In the genomic region with DNA sequence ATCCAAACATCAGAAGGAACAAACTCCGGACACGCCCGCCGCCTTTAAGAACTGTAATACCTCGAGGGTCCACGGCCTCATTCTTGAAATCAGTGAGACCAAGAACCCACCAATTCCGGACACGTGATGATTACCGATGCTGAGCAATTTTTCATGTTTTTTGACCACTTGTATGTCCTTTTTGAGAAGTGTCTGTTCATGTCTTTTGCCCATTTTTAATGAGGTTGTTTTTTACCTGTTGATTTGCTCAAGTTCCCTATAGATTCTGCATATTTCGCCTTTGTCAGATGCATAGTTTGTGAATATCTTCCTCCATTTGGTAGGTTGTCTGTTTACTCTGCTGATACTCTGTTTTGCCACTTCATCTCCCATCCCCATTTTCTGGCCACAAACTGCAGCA, we compare ENCODE assay signal across 12 cellular contexts.
A peak's percentile ranks its signal among the peaks of the same experiment; 100 is the strongest.
DNase-seq lines count a peak whose midpoint lies in the region; ATAC-seq, FAIRE-seq and TF ChIP-seq lines count a peak whose summit lies in the region.
"Had no signal": no experiment of that assay in that cellular context is flagged by ENCODE, and none has a peak within 500 bp of the region (broad histone marks: within the 10 kb centered on the region; RNA-seq: fewer than 3 reads in every experiment).

No MANE protein-coding gene starts in this region.

- H3K9me3 ChIP-seq in AG04450 (ENCODE audit: control insufficient read depth, insufficient read depth, low read length) (peaks cover 13% of the 10 kb centered on the region), IMR-90 (ENCODE audit: control insufficient read depth, insufficient read depth, low read length) (peaks cover 3% of the 10 kb centered on the region), H1 (ENCODE audit: insufficient read depth in 2 of 2, low read depth in 1 of 2, low read length in 1 of 2) (peaks cover 8 to 9% of the 10 kb centered on the region in 2 experiments; a peak in 3 of 4 replicates), osteoblast (ENCODE audit: low read depth, low read length) (no peaks in the 10 kb centered on the region)
- H3K9me3 ChIP-seq: upper lobe of right lung had no signal

- ATAC-seq in IMR-90 (ENCODE audit: low read depth): no peak
- no peak for ATAC-seq in HG03439 (IDR thresholded peaks at IDR 0.05; ENCODE audit: unreplicated experiment)
- ATAC-seq in GM21786 (IDR thresholded peaks at IDR 0.05; ENCODE audit: unreplicated experiment): no peak

- peak overlapping the region; percentile 89 for H3K14ac ChIP-seq in IMR-90 (replicated peaks; ENCODE audit: low read depth, low read length)
- no peak overlapping the region for H3K14ac ChIP-seq in H1 (ENCODE audit: insufficient read length)

- H4K5ac ChIP-seq in IMR-90 (ENCODE audit: low read depth, low read length) (peak overlapping the region; percentile 85), H1 (ENCODE audit: insufficient read length, low read depth, low read length) (peak overlapping the region; percentile 24)

- peak overlapping the region; percentile 88 for H2AK5ac ChIP-seq in IMR-90 (ENCODE audit: low read depth, low read length)
- H2AK5ac ChIP-seq in H1 (ENCODE audit: low read depth, low read length): no peak overlapping the region

- peak overlapping the region; percentile 27; the same call in 1 of the 2 replicates for H2BK12ac ChIP-seq in H1 (ENCODE audit: low read depth, low read length)

- intact Hi-C loops in IMR-90 (cut with micrococcal nuclease): no loop called here

- DNase-seq in AG04450 (ENCODE audit: low read depth, low spot score): no peak
- no peak for DNase-seq in IMR-90
- no peak for DNase-seq in H1 (ENCODE audit: low read depth in 1 of 2, low spot score in 2 of 2)
- DNase-seq in osteoblast (ENCODE audit: insufficient read length, low spot score, missing footprints): no peak
- no peak for DNase-seq in Kasumi-1 (lab: John Stamatoyannopoulos, UW)
- DNase-seq in HuH-7 (ENCODE audit: low spot score): no peak
- DNase-seq: CD4-positive, alpha-beta memory T cell; central memory CD4-positive, alpha-beta T cell; upper lobe of right lung had no signal

- peak overlapping the region; percentile 84 for H3K23ac ChIP-seq in IMR-90 (ENCODE audit: low read depth, low read length)
- no peak overlapping the region for H3K23ac ChIP-seq in H1 (ENCODE audit: insufficient read length)

- H2AK9ac ChIP-seq in IMR-90 (replicated peaks; ENCODE audit: low read depth, low read length, poor library complexity): peak overlapping the region; percentile 26

- TF ChIP-seq CTCF in AG04450 (IDR thresholded peaks at IDR 0.05; ENCODE audit: low read depth, low read length) (no peak), IMR-90 (conservative IDR thresholded peaks at IDR 0.05; ENCODE audit: low read depth, low read length) (no peak), H1 (IDR thresholded peaks at IDR 0.05; ENCODE audit: control extremely low read depth in 1 of 3, insufficient read depth in 1 of 3, low read depth in 1 of 3, low read length in 3 of 3) (no peak), osteoblast (IDR thresholded peaks at IDR 0.05; ENCODE audit: extremely low read depth, low read depth, low read length) (no peak)

- peak overlapping the region; percentile 76 for H2BK5ac ChIP-seq in IMR-90 (ENCODE audit: low read depth, low read length, poor library complexity, severe bottlenecking)
- peak overlapping the region; percentile 74; the same call in 1 of the 2 replicates for H2BK5ac ChIP-seq in H1 (ENCODE audit: low read depth, low read length)

- dilution Hi-C loops in IMR-90 (cut with HindIII; ENCODE audit: low sequenced_read_pairs, unreplicated experiment): no loop called here

- H3K9ac ChIP-seq in IMR-90 (ENCODE audit: low read depth, low read length) (peak overlapping the region; percentile 31; the same call in 1 of the 2 replicates), H1 (replicated peaks in 1 of 4; ENCODE audit: extremely low read depth in 1 of 4, low read depth in 3 of 4, low read length in 3 of 4) (no peak overlapping the region)

- H3K4me2 ChIP-seq in IMR-90 (ENCODE audit: low read depth, low read length) (no peak overlapping the region), H1 (ENCODE audit: insufficient read depth in 1 of 2, low read depth in 2 of 2, low read length in 2 of 2) (no peak overlapping the region), osteoblast (ENCODE audit: insufficient read depth, low read length) (no peak overlapping the region)

- TF ChIP-seq RAD21 in IMR-90 (IDR thresholded peaks at IDR 0.05; ENCODE audit: low read length) (no peak), H1 (IDR thresholded peaks at IDR 0.05 in 1 of 2, conservative IDR thresholded peaks at IDR 0.05 in 1 of 2; ENCODE audit: low read depth in 2 of 2, low read length in 2 of 2) (no peak)

- TF ChIP-seq EP300 in H1 (IDR thresholded peaks at IDR 0.05; ENCODE audit: borderline replicate concordance in 1 of 2, low read depth in 2 of 2, low read length in 2 of 2): no peak

- FAIRE-seq in H1 (lab: Jason Lieb, UNC): no peak
- FAIRE-seq: islet of Langerhans had no signal

- H4K91ac ChIP-seq in IMR-90 (ENCODE audit: insufficient read depth, low read depth, low read length) (peak overlapping the region; percentile 97), H1 (replicated peaks; ENCODE audit: insufficient read length, low read length) (peak overlapping the region; percentile 88)

- TF ChIP-seq POLR2A in IMR-90 (IDR thresholded peaks at IDR 0.05; ENCODE audit: low read depth, low read length): no peak
- no peak for TF ChIP-seq POLR2A in H1 (IDR thresholded peaks at IDR 0.05; ENCODE audit: control extremely low read depth in 1 of 2, low read depth in 2 of 2, low read length in 2 of 2)

- H3K79me1 ChIP-seq in IMR-90 (ENCODE audit: low read depth in 1 of 2, low read length in 2 of 2) (peaks cover 10 to 28% of the 10 kb centered on the region in 2 experiments), H1 (ENCODE audit: low read depth, low read length) (no peaks in the 10 kb centered on the region)

- peaks cover 17% of the 10 kb centered on the region for H3K9me1 ChIP-seq in IMR-90 (ENCODE audit: insufficient read depth, low read length)

- H3K56ac ChIP-seq in IMR-90 (ENCODE audit: extremely low read depth, insufficient read depth, low read length) (peak overlapping the region; percentile 57), H1 (replicated peaks; ENCODE audit: insufficient read length, low read depth, low read length) (no peak overlapping the region)

- H3K4me1 ChIP-seq in IMR-90 (ENCODE audit: control insufficient read depth, insufficient read depth, low read length): peaks cover 26% of the 10 kb centered on the region
- H3K4me1 ChIP-seq in H1 (replicated peaks in 1 of 4; ENCODE audit: control insufficient read depth in 3 of 4, insufficient read depth in 4 of 4, low read length in 3 of 4): peaks cover 0 to 10% (median 5%) of the 10 kb centered on the region in 4 experiments; a peak in 5 of 7 replicates
- peaks cover 59% of the 10 kb centered on the region for H3K4me1 ChIP-seq in osteoblast (ENCODE audit: insufficient read depth, low read length)

- H3K4ac ChIP-seq in IMR-90 (ENCODE audit: low read depth, low read length) (peak overlapping the region; percentile 94), H1 (replicated peaks; ENCODE audit: insufficient read length, low read depth, low read length) (no peak overlapping the region)

- H2BK20ac ChIP-seq in IMR-90 (ENCODE audit: low read depth, low read length): peak overlapping the region; percentile 81; the same call in 1 of the 2 replicates
- H2BK20ac ChIP-seq in H1 (ENCODE audit: low read length): peak overlapping the region; percentile 37; the same call in 1 of the 2 replicates

- H3K79me2 ChIP-seq in H1 (ENCODE audit: control insufficient read depth in 1 of 2, insufficient read depth in 2 of 2, low read length in 2 of 2) (no peaks in the 10 kb centered on the region), osteoblast (ENCODE audit: insufficient read depth, low read length) (no peaks in the 10 kb centered on the region)

- CTCF ChIA-PET in AG04450 (lab: Charles Lee): no interaction called here
- CTCF ChIA-PET in IMR-90 (lab: Yijun Ruan, JAX): no interaction called here
- CTCF ChIA-PET in H1 (lab: Charles Lee; ENCODE audit: partially characterized antibody): no interaction called here

- H2BK120ac ChIP-seq in IMR-90 (ENCODE audit: low read depth, low read length) (peak overlapping the region; percentile 95), H1 (replicated peaks; ENCODE audit: low read depth, low read length) (peak overlapping the region; percentile 58)

- H2AFZ ChIP-seq in IMR-90 (replicated peaks; ENCODE audit: low read length, poor library complexity): peak overlapping the region; percentile 81
- H2AFZ ChIP-seq in H1 (ENCODE audit: low read length): no peak overlapping the region
- no peak overlapping the region for H2AFZ ChIP-seq in osteoblast (ENCODE audit: low read length)

- in situ Hi-C loops in IMR-90 (cut with MboI; ENCODE audit: low sequenced_read_pairs): no loop called here

- peak overlapping the region; percentile 96 for H3K27ac ChIP-seq in AG04450 (ENCODE audit: low read depth, low read length)
- peak overlapping the region; percentile 66 for H3K27ac ChIP-seq in IMR-90 (ENCODE audit: insufficient read depth, low read length)
- no peak overlapping the region for H3K27ac ChIP-seq in H1 (ENCODE audit: low read depth, low read length)
- peak overlapping the region; percentile 97 for H3K27ac ChIP-seq in osteoblast (ENCODE audit: low read depth, low read length)

- 94% methylated on average over 3 of the region's 10 CpGs; no CpG with 5 or more reads in 1 of the 2 experiments for WGBS in IMR-90 (ENCODE audit: extremely low coverage in 2 of 2, insufficient read length in 1 of 2), 2 experiments
- WGBS in H1 (ENCODE audit: extremely low coverage in 1 of 2, insufficient coverage in 1 of 2, insufficient read length in 1 of 2, insufficient replicate concordance in 2 of 2, low coverage in 1 of 2, low lambda C conversion rate in 2 of 2, missing lambda C conversion rate in 1 of 2), 2 experiments: 85% methylated on average over 10 of the region's 10 CpGs; no CpG with 5 or more reads in 1 of the 2 experiments

- peak overlapping the region; percentile 53 to 89 for H4K8ac ChIP-seq in IMR-90 (ENCODE audit: low read depth in 2 of 2, low read length in 2 of 2)
- no peak overlapping the region for H4K8ac ChIP-seq in H1 (ENCODE audit: extremely low read depth, insufficient read depth, low read length)

- H3K23me2 ChIP-seq in H1 (ENCODE audit: low read depth, low read length): no peaks in the 10 kb centered on the region

- H4K20me1 ChIP-seq in IMR-90 (ENCODE audit: insufficient read depth, low read length) (no peaks in the 10 kb centered on the region), H1 (replicated peaks in 1 of 2; ENCODE audit: control insufficient read depth in 1 of 2, insufficient read depth in 2 of 2, low read length in 2 of 2) (no peaks in the 10 kb centered on the region), osteoblast (ENCODE audit: insufficient read depth, low read length) (no peaks in the 10 kb centered on the region)

- H3K18ac ChIP-seq in IMR-90 (ENCODE audit: low read depth, low read length) (peak overlapping the region; percentile 78), H1 (ENCODE audit: extremely low read depth, low read length) (0 out of 2 replicates have a peak overlapping the region, but pooled peaks have one; percentile 1)

- H3K27me3 ChIP-seq in AG04450 (ENCODE audit: control insufficient read depth, insufficient read depth, low read length) (no peaks in the 10 kb centered on the region), IMR-90 (ENCODE audit: control insufficient read depth, insufficient read depth, low read length) (no peaks in the 10 kb centered on the region), H1 (replicated peaks in 1 of 4; ENCODE audit: control insufficient read depth in 3 of 4, extremely low read depth in 1 of 4, insufficient read depth in 3 of 4, low read length in 3 of 4) (no peaks in the 10 kb centered on the region), osteoblast (ENCODE audit: insufficient read depth, low read length) (no peaks in the 10 kb centered on the region)
- H3K27me3 ChIP-seq: upper lobe of right lung had no signal

- POLR2A ChIA-PET in AG04450 (lab: Yijun Ruan, JAX) (no interaction called here), IMR-90 (lab: Charles Lee; ENCODE audit: unreplicated experiment) (no interaction called here), H1 (lab: Charles Lee; ENCODE audit: partially characterized antibody) (no interaction called here)

- H3K36me3 ChIP-seq in IMR-90 (ENCODE audit: control insufficient read depth, insufficient read depth, low read length) (no peaks in the 10 kb centered on the region), H1 (ENCODE audit: control insufficient read depth in 2 of 4, insufficient read depth in 4 of 4, low read length in 3 of 4) (no peaks in the 10 kb centered on the region), osteoblast (ENCODE audit: insufficient read depth, low read length) (no peaks in the 10 kb centered on the region)
- H3K36me3 ChIP-seq: upper lobe of right lung had no signal

- H3K4me3 ChIP-seq in AG04450 (ENCODE audit: low read depth, low read length) (no peak overlapping the region), IMR-90 (ENCODE audit: insufficient read depth, low read depth, low read length) (no peak overlapping the region), H1 (ENCODE audit: extremely low read depth in 1 of 4, insufficient read depth in 2 of 4, low read depth in 3 of 4, low read length in 4 of 4) (no peak overlapping the region; a peak in 2 of 8 replicates), osteoblast (ENCODE audit: insufficient read depth, low read length) (no peak overlapping the region)
- H3K4me3 ChIP-seq: upper lobe of right lung had no signal

- H2BK15ac ChIP-seq in IMR-90 (ENCODE audit: low read depth, low read length) (peak overlapping the region; percentile 98; the same call in 2 of the 3 replicates), H1 (ENCODE audit: low read length) (no peak overlapping the region)

- BruUV-seq in IMR-90 (replicated peaks; lab: Mats Ljungman, UMichigan): no TSS peak
